13 cellular contexts compared by ENCODE assay signal in the genomic region with DNA sequence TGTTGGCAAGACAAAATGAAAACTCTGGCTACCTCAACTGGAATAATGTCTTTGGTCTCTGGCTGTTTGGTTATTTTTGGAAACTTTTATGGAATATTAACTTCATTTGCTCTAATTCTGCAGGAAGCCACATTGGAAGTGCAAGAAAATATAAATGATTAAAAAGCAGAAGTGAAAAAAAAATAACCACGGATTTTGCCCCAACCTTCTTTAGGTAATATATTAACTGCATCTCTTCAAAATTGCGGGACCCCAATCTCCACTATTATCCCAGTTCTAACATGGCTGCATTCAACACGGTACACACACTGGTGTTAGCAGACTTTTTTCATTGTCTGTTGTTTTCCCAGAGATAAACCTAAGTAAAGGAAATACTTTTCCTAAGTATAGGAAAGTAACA.
"Had no signal": no experiment of that assay in that cellular context is flagged by ENCODE, and none has a peak within 500 bp of the region (broad histone marks: within the 10 kb centered on the region; RNA-seq: fewer than 3 reads in every experiment).

No MANE protein-coding gene starts in this region.

- H3K9me3 Mint-ChIP-seq: activated naive CD4-positive, alpha-beta T cell treated with anti-CD3 and anti-CD28 coated beads, Interleukin-2, amount 50 U/mL, for 72 hours; activated T-cell treated with anti-CD3 and anti-CD28 coated beads, Interleukin-2, amount 50 U/mL, for 24 hours; naive thymus-derived CD8-positive, alpha-beta T cell had no signal

- H3K9me3 ChIP-seq: breast epithelium, esophagus squamous epithelium had no signal

- H3K4me3 Mint-ChIP-seq: activated T-cell treated with anti-CD3 and anti-CD28 coated beads, Interleukin-2, amount 50 U/mL, for 24 hours; naive thymus-derived CD8-positive, alpha-beta T cell had no signal

- FAIRE-seq: endometrium had no signal

- H3K36me3 ChIP-seq: breast epithelium, esophagus squamous epithelium had no signal

- ATAC-seq: activated CD4-positive, CD25-positive, alpha-beta regulatory T cell treated with anti-CD3 and anti-CD28 coated beads, Interleukin-2, amount 50 U/mL, for 24 hours; activated naive CD4-positive, alpha-beta T cell treated with anti-CD3 and anti-CD28 coated beads, Interleukin-2, amount 50 U/mL, for 72 hours; naive thymus-derived CD8-positive, alpha-beta T cell had no signal

- DNase-seq: activated effector memory CD4-positive, alpha-beta T cell treated with anti-CD3 and anti-CD28 coated beads, Interleukin-2, amount 50 U/mL, for 16 hours; activated T-cell treated with anti-CD3 and anti-CD28 coated beads, Interleukin-2, amount 50 U/mL, for 24 hours; amniotic stem cell; dorsolateral prefrontal cortex; esophagus squamous epithelium; foreskin fibroblast; glutamatergic neuron; naive thymus-derived CD8-positive, alpha-beta T cell had no signal

- H3K27ac ChIP-seq: breast epithelium, dorsolateral prefrontal cortex, esophagus squamous epithelium, skin epidermis had no signal

- H3K4me1 ChIP-seq: breast epithelium, esophagus squamous epithelium had no signal

- H3K27me3 ChIP-seq: breast epithelium, dorsolateral prefrontal cortex, esophagus squamous epithelium had no signal

- H3K27ac Mint-ChIP-seq: activated naive CD4-positive, alpha-beta T cell treated with anti-CD3 and anti-CD28 coated beads, Interleukin-2, amount 50 U/mL, for 72 hours; activated T-cell treated with anti-CD3 and anti-CD28 coated beads, Interleukin-2, amount 50 U/mL, for 24 hours; naive thymus-derived CD8-positive, alpha-beta T cell had no signal

- H3K4me3 ChIP-seq: breast epithelium, esophagus squamous epithelium, skin epidermis had no signal

- H3K36me3 Mint-ChIP-seq: activated naive CD4-positive, alpha-beta T cell treated with anti-CD3 and anti-CD28 coated beads, Interleukin-2, amount 50 U/mL, for 72 hours had no signal
